Comparison of ENCODE assay signal across 1 cellular context in genomic region chr3:131360191-131360590, GRCh38.
TF ChIP-seq lines count a peak whose summit lies in the region.

No MANE protein-coding gene starts in this region.

TF ChIP-seq in H1, 55 proteins besides CTCF, POLR2A, EP300 and RAD21 (continued from another document):
- TF ChIP-seq SUZ12 (IDR thresholded peaks at IDR 0.05; ENCODE audit: low read length) (no peak), ATF2 (IDR thresholded peaks at IDR 0.05; ENCODE audit: low read length) (no peak), RXRA (IDR thresholded peaks at IDR 0.05; ENCODE audit: insufficient read depth, low read depth, low read length) (no peak), CBX8 (IDR thresholded peaks at IDR 0.05; ENCODE audit: borderline replicate concordance, low read depth, low read length) (no peak), HDAC6 (IDR thresholded peaks at IDR 0.05; ENCODE audit: low read depth, low read length) (no peak), RNF2 (IDR thresholded peaks at IDR 0.05; ENCODE audit: borderline replicate concordance, low read depth, low read length, missing control alignments, poor library complexity, severe bottlenecking) (no peak), CEBPB (IDR thresholded peaks at IDR 0.05; ENCODE audit: low read depth, low read length) (no peak), SP1 (IDR thresholded peaks at IDR 0.05; ENCODE audit: low read depth, low read length) (no peak), PHF8 (conservative IDR thresholded peaks at IDR 0.05; ENCODE audit: low read depth, low read length) (no peak), TEAD4 (IDR thresholded peaks at IDR 0.05; ENCODE audit: low read depth, low read length) (no peak), SP4 (IDR thresholded peaks at IDR 0.05; ENCODE audit: low read length) (no peak), MAFK (IDR thresholded peaks at IDR 0.05; ENCODE audit: low read depth, low read length) (no peak), SRF (IDR thresholded peaks at IDR 0.05; ENCODE audit: low read depth, low read length) (no peak), TAF7 (optimal IDR thresholded peaks at IDR 0.05; ENCODE audit: borderline replicate concordance, low read depth, low read length) (no peak), SIRT6 (IDR thresholded peaks at IDR 0.05; ENCODE audit: low read length) (no peak)
- TF ChIP-seq, protein P1, sequence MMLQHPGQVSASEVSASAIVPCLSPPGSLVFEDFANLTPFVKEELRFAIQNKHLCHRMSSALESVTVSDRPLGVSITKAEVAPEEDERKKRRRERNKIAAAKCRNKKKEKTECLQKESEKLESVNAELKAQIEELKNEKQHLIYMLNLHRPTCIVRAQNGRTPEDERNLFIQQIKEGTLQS (IDR thresholded peaks at IDR 0.05; ENCODE audit: insufficient read depth, low read depth, low read length) = no peak
TF ChIP-seq in H1: peak in this region for 0.
